13 cellular contexts compared by ENCODE assay signal in genomic region chr1:168689726-168690602, GRCh38. TPM values are rescaled to one million over a fixed set of nuclear protein-coding genes. Genes with fewer than 3 reads are reported as not detected.
DNase-seq lines count a peak whose midpoint lies in the region; ATAC-seq and TF ChIP-seq lines count a peak whose summit lies in the region.
"Had no signal": no experiment of that assay in that cellular context is flagged by ENCODE, and none has a peak within 500 bp of the region (broad histone marks: within the 10 kb centered on the region; RNA-seq: fewer than 3 reads in every experiment).

No MANE protein-coding gene starts in this region.

- 68% methylated on average over 8 of the region's 8 CpGs for WGBS in right lobe of liver (ENCODE audit: insufficient coverage, low coverage, low lambda C conversion rate, missing lambda C conversion rate)
- WGBS in upper lobe of left lung, 2 donors: 66 to 78% methylated on average over 8 of the region's 8 CpGs

- no peak for DNase-seq in activated naive CD8-positive, alpha-beta T cell treated with anti-CD3 and anti-CD28 coated beads, Interleukin-2, amount 50 U/mL, for 24 hours
- no peak for DNase-seq in activated naive CD8-positive, alpha-beta T cell treated with anti-CD3 and anti-CD28 coated beads for 36 hours
- peak; percentile 20 to 47 for DNase-seq in cardiac fibroblast (ENCODE audit: low read depth in 2 of 2)
- DNase-seq in right lobe of liver: no peak
- peak in 1 of 2 donors; percentile 29 for DNase-seq in upper lobe of left lung
- DNase-seq in caudate nucleus (lab: John Stamatoyannopoulos, UW): no peak
- DNase-seq in activated CD4-positive, alpha-beta T cell treated with anti-CD3 and anti-CD28 coated beads, Interleukin-2, amount 50 U/mL, for 48 hours: no peak
- DNase-seq: head of caudate nucleus, midbrain, retina had no signal

- H3K27me3 Mint-ChIP-seq in activated naive CD8-positive, alpha-beta T cell treated with anti-CD3 and anti-CD28 coated beads, Interleukin-2, amount 50 U/mL, for 24 hours: peaks cover 7% of the 10 kb centered on the region
- no peaks in the 10 kb centered on the region for H3K27me3 Mint-ChIP-seq in activated naive CD8-positive, alpha-beta T cell treated with anti-CD3 and anti-CD28 coated beads for 36 hours

- TF ChIP-seq EP300 in upper lobe of left lung (IDR thresholded peaks at IDR 0.05): no peak

- no peak overlapping the region for H3K4me3 ChIP-seq in cardiac fibroblast (replicated peaks in 1 of 2; ENCODE audit: low read depth in 2 of 2, low read length in 2 of 2)
- no peak overlapping the region for H3K4me3 ChIP-seq in right lobe of liver
- H3K4me3 ChIP-seq in upper lobe of left lung: no peak overlapping the region

- TF ChIP-seq POLR2A in right lobe of liver (IDR thresholded peaks at IDR 0.05): no peak
- TF ChIP-seq POLR2A in upper lobe of left lung (IDR thresholded peaks at IDR 0.05): no peak

- TF ChIP-seq CTCF in cardiac fibroblast (IDR thresholded peaks at IDR 0.05; ENCODE audit: low read depth, low read length) (no peak), right lobe of liver (IDR thresholded peaks at IDR 0.05) (no peak), upper lobe of left lung (IDR thresholded peaks at IDR 0.05) (no peak)

- no peaks in the 10 kb centered on the region for H3K4me1 Mint-ChIP-seq in activated naive CD8-positive, alpha-beta T cell treated with anti-CD3 and anti-CD28 coated beads, Interleukin-2, amount 50 U/mL, for 24 hours
- H3K4me1 Mint-ChIP-seq in activated naive CD8-positive, alpha-beta T cell treated with anti-CD3 and anti-CD28 coated beads for 36 hours: no peaks in the 10 kb centered on the region

- H3K27ac ChIP-seq in right lobe of liver (no peak overlapping the region), upper lobe of left lung (no peak overlapping the region), caudate nucleus (ENCODE audit: low read depth, low read length) (no peak overlapping the region)

- H3K27me3 ChIP-seq in right lobe of liver (no peaks in the 10 kb centered on the region), upper lobe of left lung (no peaks in the 10 kb centered on the region)

- no peak overlapping the region for H3K27ac Mint-ChIP-seq in activated naive CD8-positive, alpha-beta T cell treated with anti-CD3 and anti-CD28 coated beads, Interleukin-2, amount 50 U/mL, for 24 hours
- no peak overlapping the region for H3K27ac Mint-ChIP-seq in activated naive CD8-positive, alpha-beta T cell treated with anti-CD3 and anti-CD28 coated beads for 36 hours
- H3K27ac Mint-ChIP-seq: activated naive CD8-positive, alpha-beta T cell had no signal

- ATAC-seq in activated naive CD8-positive, alpha-beta T cell treated with anti-CD3 and anti-CD28 coated beads, Interleukin-2, amount 50 U/mL, for 24 hours: peak; percentile 33
- peak; percentile 24 to 81 (median 52) for ATAC-seq in right lobe of liver
- peak; percentile 23 to 87 for ATAC-seq in upper lobe of left lung (ENCODE audit: low FRiP score in 2 of 2)
- no peak for ATAC-seq in HG03439 (IDR thresholded peaks at IDR 0.05; ENCODE audit: unreplicated experiment)
- ATAC-seq: Panc1 had no signal

- H3K36me3 Mint-ChIP-seq in activated naive CD8-positive, alpha-beta T cell treated with anti-CD3 and anti-CD28 coated beads, Interleukin-2, amount 50 U/mL, for 24 hours (ENCODE audit: low read depth): no peaks in the 10 kb centered on the region
- H3K36me3 Mint-ChIP-seq in activated naive CD8-positive, alpha-beta T cell treated with anti-CD3 and anti-CD28 coated beads for 36 hours: no peaks in the 10 kb centered on the region
- H3K36me3 Mint-ChIP-seq: activated naive CD8-positive, alpha-beta T cell had no signal

- H3K36me3 ChIP-seq in right lobe of liver (no peaks in the 10 kb centered on the region), upper lobe of left lung (no peaks in the 10 kb centered on the region)

- peaks cover 0 to 23% (median 4%) of the 10 kb centered on the region in 4 donors for H3K4me1 ChIP-seq in right lobe of liver
- H3K4me1 ChIP-seq in upper lobe of left lung: no peaks in the 10 kb centered on the region

- H3K4me3 Mint-ChIP-seq in activated naive CD8-positive, alpha-beta T cell treated with anti-CD3 and anti-CD28 coated beads, Interleukin-2, amount 50 U/mL, for 24 hours: no peak overlapping the region
- no peak overlapping the region for H3K4me3 Mint-ChIP-seq in activated naive CD8-positive, alpha-beta T cell treated with anti-CD3 and anti-CD28 coated beads for 36 hours
- H3K4me3 Mint-ChIP-seq: activated naive CD8-positive, alpha-beta T cell had no signal

- intact Hi-C loops in right lobe of liver (cut with DNase I): no loop called here

- no peaks in the 10 kb centered on the region for H3K9me3 Mint-ChIP-seq in activated naive CD8-positive, alpha-beta T cell treated with anti-CD3 and anti-CD28 coated beads, Interleukin-2, amount 50 U/mL, for 24 hours
- no peaks in the 10 kb centered on the region for H3K9me3 Mint-ChIP-seq in activated naive CD8-positive, alpha-beta T cell treated with anti-CD3 and anti-CD28 coated beads for 36 hours

- H3K9me3 ChIP-seq in right lobe of liver (no peaks in the 10 kb centered on the region), upper lobe of left lung (no peaks in the 10 kb centered on the region)

RNA-seq across cellular contexts. Expression of gene DPT, which starts 39.0 kb away (rescaled TPM):
- not detected for total RNA-seq in activated naive CD8-positive, alpha-beta T cell treated with anti-CD3 and anti-CD28 coated beads for 36 hours
- 1 to 10 TPM in 5 of 6 experiments, under 1 TPM in 1; 0.88 to 3.0 (median 1.9) TPM for total RNA-seq in right lobe of liver
- 10 to 100 TPM in 5 of 6 donors, not detected in 1; 11.5 to 22.4 (median 12.3) TPM for total RNA-seq in upper lobe of left lung

Comparison
In these comparisons a context has a peak if more than half of its experiments do, and no peak if none do; other contexts are left out.
1. DNase-seq: peak in cardiac fibroblast (2 of 2); none in activated naive CD8-positive, alpha-beta T cell treated with anti-CD3 and anti-CD28 coated beads, Interleukin-2, amount 50 U/mL, for 24 hours (single experiment), activated naive CD8-positive, alpha-beta T cell treated with anti-CD3 and anti-CD28 coated beads for 36 hours (single experiment), right lobe of liver (0 of 3), caudate nucleus (0 of 61) and activated CD4-positive, alpha-beta T cell treated with anti-CD3 and anti-CD28 coated beads, Interleukin-2, amount 50 U/mL, for 48 hours (0 of 2).